ENCODE assay signal across 22 cellular contexts in the genomic region with DNA sequence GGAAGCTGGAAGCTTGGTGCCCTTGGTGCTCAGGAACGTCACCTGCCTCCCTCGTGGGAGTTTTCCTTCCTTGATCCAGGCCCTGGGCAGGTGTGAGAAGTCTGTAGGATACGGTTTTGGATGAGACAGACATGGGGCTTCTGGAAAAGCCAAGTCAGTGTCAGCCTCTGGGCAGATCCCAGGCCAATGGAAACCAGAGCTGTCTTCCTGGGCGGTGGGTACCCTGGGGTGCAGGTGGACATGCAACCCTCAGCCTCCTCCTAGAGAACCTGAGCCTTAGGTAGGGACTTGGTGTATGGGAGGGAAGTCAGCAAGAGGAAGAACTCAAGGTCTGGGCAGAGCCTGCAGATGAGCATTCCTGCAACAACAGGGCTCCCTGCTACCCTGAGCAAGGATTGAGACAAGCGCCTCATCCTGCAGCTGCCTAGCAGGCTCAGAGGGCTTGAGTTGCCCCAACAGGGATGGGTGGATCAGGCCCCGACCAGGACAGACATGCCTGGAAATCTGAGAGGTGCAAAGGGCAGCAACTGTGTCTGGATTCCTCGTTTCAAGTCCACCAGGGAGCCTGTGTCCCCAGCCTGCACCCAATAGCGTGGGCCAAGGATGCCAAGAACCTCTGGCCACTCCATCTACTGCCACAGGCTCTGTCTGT. TPM values are rescaled to one million over a fixed set of nuclear protein-coding genes. Genes with fewer than 3 reads are reported as not detected.
"Had no signal": no experiment of that assay in that cellular context is flagged by ENCODE, and none has a peak within 500 bp of the region (broad histone marks: within the 10 kb centered on the region; RNA-seq: fewer than 3 reads in every experiment).

No MANE protein-coding gene starts in this region.

- ATAC-seq: activated CD8-positive, alpha-beta T cell treated with anti-CD3 and anti-CD28 coated beads, Interleukin-2, amount 10 ng/mL, durations not matched to agents 7 days and 5 days; T-helper 17 cell; WTC11 had no signal

- H3K4me1 ChIP-seq: breast epithelium, Peyer's patch had no signal

- H3K27me3 ChIP-seq: breast epithelium, Peyer's patch had no signal

- H3K27ac ChIP-seq: breast epithelium, Peyer's patch, RWPE1 had no signal

- H3K4me3 ChIP-seq: breast epithelium, Peyer's patch had no signal

- H3K36me3 ChIP-seq: breast epithelium, Peyer's patch had no signal

- DNase-seq: activated CD4-positive, alpha-beta T cell treated with anti-CD3 and anti-CD28 coated beads for 48 hours; activated CD4-positive, alpha-beta T cell treated with anti-CD3 and anti-CD28 coated beads, Interleukin-2, amount 50 U/mL, for 4 hours; activated CD4-positive, CD25-positive, alpha-beta regulatory T cell treated with anti-CD3 and anti-CD28 coated beads, Interleukin-2, amount 50 U/mL, for 72 hours; activated effector memory CD4-positive, alpha-beta T cell treated with Interleukin-2 at 50 U/mL for 16 hours; activated naive CD4-positive, alpha-beta T cell; aorta; central memory CD4-positive, alpha-beta T cell; Kasumi-1; KBM-7; NCI-H1105 treated with DMSO at 0.1 percent for 48 hours; NCI-H1436 treated with DMSO at 0.1 percent for 48 hours; NCI-H187; NCI-H2081; NCI-H510A treated with DMSO at 0.1 percent for 48 hours; Peyer's patch; SHP77 treated with DMSO at 0.1 percent for 48 hours; T-helper 17 cell; T-helper 9 cell had no signal

RNA-seq across cellular contexts. Expression of a gene that starts 37.6 kb away (rescaled TPM):
- total RNA-seq: activated CD8-positive, alpha-beta T cell treated with anti-CD3 and anti-CD28 coated beads, Interleukin-2, amount 10 ng/mL, durations not matched to agents 7 days and 5 days had no signal
